Comparison of ENCODE assay signal across 11 cellular contexts in genomic region chr10:117363027-117363426, GRCh38. TPM values are rescaled to one million over a fixed set of nuclear protein-coding genes. Genes with fewer than 3 reads are reported as not detected.
A peak's percentile ranks its signal among the peaks of the same experiment; 100 is the strongest.
DNase-seq lines count a peak whose midpoint lies in the region; ATAC-seq and TF ChIP-seq lines count a peak whose summit lies in the region.
"Had no signal": no experiment of that assay in that cellular context is flagged by ENCODE, and none has a peak within 500 bp of the region (broad histone marks: within the 10 kb centered on the region; RNA-seq: fewer than 3 reads in every experiment).

No MANE protein-coding gene starts in this region.

- H3K27ac ChIP-seq in GM23248: peak overlapping the region; percentile 25; the same call in 1 of the 2 replicates
- no peak overlapping the region for H3K27ac ChIP-seq in caudate nucleus (ENCODE audit: low read depth, low read length)
- H3K27ac ChIP-seq: cardiac muscle cell had no signal

- peaks cover 17% of the 10 kb centered on the region; the same call in 1 of the 2 replicates for H4K20me1 ChIP-seq in GM23248 (ENCODE audit: insufficient read depth)

- ATAC-seq in HG03571 (IDR thresholded peaks at IDR 0.05; ENCODE audit: unreplicated experiment): peak; percentile 30

- H3K4me3 ChIP-seq in GM23248 (peak overlapping the region; percentile 11; the same call in 1 of the 2 replicates), fibroblast of mammary gland (ENCODE audit: control insufficient read depth, low read depth, low read length) (no peak overlapping the region)
- H3K4me3 ChIP-seq: cardiac muscle cell had no signal

- H3K4me1 ChIP-seq in GM23248 (ENCODE audit: insufficient read depth): peaks cover 57% of the 10 kb centered on the region

- H3K4me2 ChIP-seq in GM23248 (ENCODE audit: unreplicated experiment): peak overlapping the region; percentile 49

- H3K9ac ChIP-seq in GM23248: no peak overlapping the region

- no peak overlapping the region for H2AFZ ChIP-seq in GM23248

- 1 to 2% methylated on average over 2 of the region's 2 CpGs for WGBS in GM23248 (ENCODE audit: low coverage in 1 of 2, low lambda C conversion rate in 2 of 2, missing lambda C conversion rate in 2 of 2), 2 experiments

- no peaks in the 10 kb centered on the region for H3K9me3 ChIP-seq in GM23248 (ENCODE audit: low read depth)

- H3K79me2 ChIP-seq in GM23248 (ENCODE audit: insufficient read depth): peaks cover 100% of the 10 kb centered on the region

- DNase-seq in ELR (ENCODE audit: low read depth) (peak; percentile 92), GM23248 (peak; percentile 81), fibroblast of mammary gland (ENCODE audit: low read depth) (peak; percentile 81), caudate nucleus (lab: John Stamatoyannopoulos, UW) (no peak), midbrain (lab: John Stamatoyannopoulos, UW) (no peak), NCI-H1092 treated with DMSO at 0.1 percent for 48 hours (lab: John Stamatoyannopoulos, UW) (no peak)
- DNase-seq in activated CD4-positive, alpha-beta T cell treated with anti-CD3 and anti-CD28 coated beads, Interleukin-2, amount 50 U/mL, for 48 hours: no peak
- DNase-seq: DMS79, NCI-H2081 treated with DMSO at 0.1 percent for 48 hours had no signal

- no peaks in the 10 kb centered on the region for H3K27me3 ChIP-seq in GM23248 (replicated peaks; ENCODE audit: insufficient read depth)
- H3K27me3 ChIP-seq: cardiac muscle cell had no signal

- H3K9me2 ChIP-seq in GM23248 (ENCODE audit: insufficient read depth): no peaks in the 10 kb centered on the region

- TF ChIP-seq CTCF in fibroblast of mammary gland (conservative IDR thresholded peaks at IDR 0.05; ENCODE audit: control insufficient read depth, insufficient read depth, low read depth, low read length): no peak

- H3K36me3 ChIP-seq in GM23248 (ENCODE audit: low read depth): no peaks in the 10 kb centered on the region
- H3K36me3 ChIP-seq: cardiac muscle cell had no signal

- in situ Hi-C loops in GM23248 (cut with MboI): no loop called here

- peaks cover 33% of the 10 kb centered on the region for H3F3A ChIP-seq in GM23248 (ENCODE audit: insufficient read depth)

RNA-seq across cellular contexts. Expression of gene PDZD8, which starts 12.2 kb away (rescaled TPM):
- total RNA-seq in GM23248 (2014; rRNA removed; shearing (Covaris generic)): 19.7 and 20.1 TPM in 2 replicates
- 13.8 and 14.4 TPM in 2 replicates for polyA plus RNA-seq in GM23248 (2016; fragmentation: Nextera tagmentation; extraction: Ambion mirVana)

Comparison
In these comparisons a context has a peak if more than half of its experiments do, and no peak if none do; other contexts are left out.
1. DNase-seq: peak in ELR (single experiment), GM23248 (single experiment) and fibroblast of mammary gland (single experiment); none in activated CD4-positive, alpha-beta T cell treated with anti-CD3 and anti-CD28 coated beads, Interleukin-2, amount 50 U/mL, for 48 hours (0 of 2), caudate nucleus (0 of 61), midbrain (single experiment) and NCI-H1092 treated with DMSO at 0.1 percent for 48 hours (single experiment).